Comparison of ENCODE assay signal across 19 cellular contexts in genomic region chr11:8055836-8056526, GRCh38.
"Had no signal": no experiment of that assay in that cellular context is flagged by ENCODE, and none has a peak within 500 bp of the region (broad histone marks: within the 10 kb centered on the region; RNA-seq: fewer than 3 reads in every experiment).

No MANE protein-coding gene starts in this region.

- H3K9me3 ChIP-seq: lower lobe of right lung, prostate gland, SK-N-SH, suprapubic skin had no signal

- H3K4me1 Mint-ChIP-seq: T-cell had no signal

- H3K36me3 Mint-ChIP-seq: activated naive CD8-positive, alpha-beta T cell treated with anti-CD3 and anti-CD28 coated beads, Interleukin-2, amount 10 ng/mL, durations not matched to agents 7 days and 5 days; T-cell had no signal

- ATAC-seq: activated CD4-positive, CD25-positive, alpha-beta regulatory T cell treated with anti-CD3 and anti-CD28 coated beads, Interleukin-2, amount 50 U/mL, for 24 hours; left colon; T-cell had no signal

- H3K9me3 Mint-ChIP-seq: activated CD4-positive, alpha-beta T cell treated with anti-CD3 and anti-CD28 coated beads, Interleukin-2, amount 10 ng/mL, durations not matched to agents 7 days and 5 days; activated naive CD8-positive, alpha-beta T cell treated with anti-CD3 and anti-CD28 coated beads, Interleukin-2, amount 10 ng/mL, durations not matched to agents 7 days and 5 days; activated T-helper 2 cell treated with anti-CD3 and anti-CD28 coated beads, Interferon-gamma antibody, Interleukin-2, Interleukin-4, amounts not matched to agents 10 μg/mL and 5 μg/mL and 100 μg/mL, durations not matched to agents 14 hours and 24 hours and 36 hours; neural crest cell; T-cell had no signal

- H3K4me3 ChIP-seq: dorsolateral prefrontal cortex, lower lobe of right lung, prostate gland, suprapubic skin had no signal

- H3K4me1 ChIP-seq: lower lobe of right lung, prostate gland had no signal

- H3K4me3 Mint-ChIP-seq: activated CD4-positive, alpha-beta T cell treated with anti-CD3 and anti-CD28 coated beads, Interleukin-2, amount 10 ng/mL, durations not matched to agents 7 days and 5 days; activated naive CD8-positive, alpha-beta T cell treated with anti-CD3 and anti-CD28 coated beads, Interleukin-2, amount 10 ng/mL, durations not matched to agents 7 days and 5 days; neural crest cell; T-cell had no signal

- H3K27me3 ChIP-seq: dorsolateral prefrontal cortex, suprapubic skin had no signal

- H3K36me3 ChIP-seq: lower lobe of right lung, prostate gland, suprapubic skin had no signal

- H3K27ac ChIP-seq: epithelial cell of prostate, lower lobe of right lung, prostate gland had no signal

- DNase-seq: activated CD4-positive, alpha-beta T cell treated with anti-CD3 and anti-CD28 coated beads, Interleukin-2, amount 10 ng/mL, durations not matched to agents 7 days and 5 days; activated naive CD4-positive, alpha-beta T cell treated with Interleukin-2 at 50 U/mL for 16 hours; activated naive CD8-positive, alpha-beta T cell treated with anti-CD3 and anti-CD28 coated beads, Interleukin-2, amount 10 ng/mL, durations not matched to agents 7 days and 5 days; foreskin fibroblast; hippocampal formation; left colon; lower lobe of right lung; SK-N-SH; stimulated activated naive CD4-positive, alpha-beta T cell treated with Interleukin-2 at 50 U/mL for 16 hours; T-cell; T1000; trophoblast cell had no signal

- H3K27ac Mint-ChIP-seq: activated CD4-positive, alpha-beta T cell treated with anti-CD3 and anti-CD28 coated beads, Interleukin-2, amount 10 ng/mL, durations not matched to agents 7 days and 5 days; activated naive CD8-positive, alpha-beta T cell treated with anti-CD3 and anti-CD28 coated beads, Interleukin-2, amount 10 ng/mL, durations not matched to agents 7 days and 5 days; activated T-helper 2 cell treated with anti-CD3 and anti-CD28 coated beads, Interferon-gamma antibody, Interleukin-2, Interleukin-4, amounts not matched to agents 10 μg/mL and 5 μg/mL and 100 μg/mL, durations not matched to agents 14 hours and 24 hours and 36 hours; T-cell had no signal
